1 cellular context compared by ENCODE assay signal in genomic region chr11:134476435-134477021, GRCh38.
TF ChIP-seq lines count a peak whose summit lies in the region.

No MANE protein-coding gene starts in this region.

TF ChIP-seq in HepG2, 621 proteins besides CTCF, POLR2A, EP300 and RAD21:
- TF ChIP-seq REST (IDR thresholded peaks at IDR 0.05; ENCODE audit: borderline replicate concordance in 1 of 2, low read depth in 1 of 2, low read length in 2 of 2) (peak; percentile 74 to 96), GATAD2A (CRISPR knock-in tag; IDR thresholded peaks at IDR 0.05) (no peak), MIER2 (CRISPR knock-in tag; IDR thresholded peaks at IDR 0.05) (peak; percentile 96), CCDC6 (CRISPR knock-in tag; IDR thresholded peaks at IDR 0.05) (no peak), EHMT2 (IDR thresholded peaks at IDR 0.05; ENCODE audit: borderline replicate concordance, low read depth, low read length) (peak; percentile 83; the same call in 1 of the 2 replicates), ZNF280D (CRISPR knock-in tag; IDR thresholded peaks at IDR 0.05) (no peak), PAWR (CRISPR knock-in tag; IDR thresholded peaks at IDR 0.05; ENCODE audit: borderline replicate concordance) (no peak), HDAC6 (IDR thresholded peaks at IDR 0.05; ENCODE audit: low read depth, low read length) (no peak), SMARCC2 (IDR thresholded peaks at IDR 0.05) (no peak), IRF1 (CRISPR knock-in tag; IDR thresholded peaks at IDR 0.05; ENCODE audit: low read depth) (no peak)
